Comparison of ENCODE assay signal across 28 cellular contexts in genomic region chr13:98996046-98996445, GRCh38.
"Had no signal": no experiment of that assay in that cellular context is flagged by ENCODE, and none has a peak within 500 bp of the region (broad histone marks: within the 10 kb centered on the region; RNA-seq: fewer than 3 reads in every experiment).

No MANE protein-coding gene starts in this region.

- H3K4me3 Mint-ChIP-seq: activated B cell treated with CpG ODN at 0.5 μM for 24 hours; activated CD8-positive, alpha-beta T cell treated with anti-CD3 and anti-CD28 coated beads for 36 hours; activated T-cell treated with anti-CD3 and anti-CD28 coated beads, Interleukin-2, amount 50 U/mL, for 4 hours; effector memory CD8-positive, alpha-beta T cell; natural killer cell; neural progenitor cell; stimulated activated memory B cell treated with anti-CD40 and anti-IgM and Interleukin-4, amounts not matched to agents 10 μg/mL and 1 μg/mL and 100 μg/mL, for 72 hours; T-helper 2 cell treated with Interferon-gamma antibody and Interleukin-4, amounts not matched to agents 5 μg/mL and 100 μg/mL, for 36 hours had no signal

- H3K27me3 ChIP-seq: adrenal gland, body of pancreas, neural progenitor cell, right atrium auricular region, stomach, tibial artery, upper lobe of right lung had no signal

- H3K4me1 ChIP-seq: body of pancreas had no signal

- ATAC-seq: activated CD8-positive, alpha-beta T cell treated with anti-CD3 and anti-CD28 coated beads for 36 hours; activated T-cell treated with anti-CD3 and anti-CD28 coated beads, Interleukin-2, amount 50 U/mL, for 4 hours; body of pancreas; effector memory CD8-positive, alpha-beta T cell; left colon; natural killer cell; stimulated activated memory B cell treated with anti-CD40 and anti-IgM and Interleukin-4, amounts not matched to agents 10 μg/mL and 1 μg/mL and 100 μg/mL, for 72 hours; upper lobe of right lung had no signal

- H3K27me3 Mint-ChIP-seq: activated B cell treated with CpG ODN at 0.5 μM for 24 hours; activated CD8-positive, alpha-beta T cell treated with anti-CD3 and anti-CD28 coated beads for 36 hours; effector memory CD8-positive, alpha-beta T cell; stimulated activated memory B cell treated with anti-CD40 and anti-IgM and Interleukin-4, amounts not matched to agents 10 μg/mL and 1 μg/mL and 100 μg/mL, for 72 hours had no signal

- H3K9ac ChIP-seq: neural progenitor cell, parathyroid adenoma had no signal

- H3K4me3 ChIP-seq: adrenal gland, body of pancreas, neural progenitor cell, right atrium auricular region, smooth muscle cell, stomach, tibial artery, upper lobe of right lung had no signal

- H2AFZ ChIP-seq: parathyroid adenoma had no signal

- H3K4me2 ChIP-seq: smooth muscle cell had no signal

- H3K9me3 Mint-ChIP-seq: activated B cell treated with CpG ODN at 0.5 μM for 24 hours; activated CD8-positive, alpha-beta T cell treated with anti-CD3 and anti-CD28 coated beads for 36 hours; activated T-cell treated with anti-CD3 and anti-CD28 coated beads, Interleukin-2, amount 50 U/mL, for 4 hours; effector memory CD8-positive, alpha-beta T cell; natural killer cell; neural progenitor cell; stimulated activated memory B cell treated with anti-CD40 and anti-IgM and Interleukin-4, amounts not matched to agents 10 μg/mL and 1 μg/mL and 100 μg/mL, for 72 hours; T-helper 2 cell treated with Interferon-gamma antibody and Interleukin-4, amounts not matched to agents 5 μg/mL and 100 μg/mL, for 36 hours had no signal

- H3K36me3 ChIP-seq: adrenal gland, neural progenitor cell, right atrium auricular region, stomach, tibial artery, upper lobe of right lung had no signal

- H3K27ac ChIP-seq: adrenal gland, body of pancreas, neural progenitor cell, parathyroid adenoma, right atrium auricular region, stomach, tibial artery, upper lobe of right lung had no signal

- H3K27ac Mint-ChIP-seq: activated B cell treated with CpG ODN at 0.5 μM for 24 hours; natural killer cell; neural progenitor cell; stimulated activated memory B cell treated with anti-CD40 and anti-IgM and Interleukin-4, amounts not matched to agents 10 μg/mL and 1 μg/mL and 100 μg/mL, for 72 hours; T-helper 2 cell treated with Interferon-gamma antibody and Interleukin-4, amounts not matched to agents 5 μg/mL and 100 μg/mL, for 36 hours had no signal

- DNase-seq: activated B cell treated with CpG ODN at 0.5 μM for 24 hours; activated CD4-positive, alpha-beta T cell treated with anti-CD3 and anti-CD28 coated beads, Interleukin-2, amount 50 U/mL, for 1 hour; activated CD8-positive, alpha-beta T cell treated with anti-CD3 and anti-CD28 coated beads for 36 hours; activated naive CD4-positive, alpha-beta T cell treated with Interleukin-2 at 50 U/mL for 16 hours; activated T-cell treated with anti-CD3 and anti-CD28 coated beads, Interleukin-2, amount 50 U/mL, for 4 hours; adrenal gland; aorta; body of pancreas; dermis blood vessel endothelial cell; effector memory CD8-positive, alpha-beta T cell; erythroblast; hippocampal formation; left colon; midbrain; natural killer cell; occipital lobe; stimulated activated CD4-positive, alpha-beta T cell treated with anti-CD3 and anti-CD28 coated beads, Interleukin-1b, Interleukin-23, amount 100 ng/mL, for 48 hours; stimulated activated CD4-positive, alpha-beta T cell treated with anti-CD3 and anti-CD28 coated beads, Interleukin-4, amount 100 ng/mL, for 4 hours; stimulated activated CD8-positive, alpha-beta memory T cell treated with anti-CD3 and anti-CD28 coated beads, Interleukin-4, amount 100 ng/mL, for 48 hours; stomach; tibial artery; upper lobe of right lung had no signal

- H3K9me3 ChIP-seq: adrenal gland, body of pancreas, right atrium auricular region, stomach, tibial artery, upper lobe of right lung had no signal

- H3K36me3 Mint-ChIP-seq: natural killer cell; neural progenitor cell; stimulated activated memory B cell treated with anti-CD40 and anti-IgM and Interleukin-4, amounts not matched to agents 10 μg/mL and 1 μg/mL and 100 μg/mL, for 72 hours had no signal
